In the genomic region with DNA sequence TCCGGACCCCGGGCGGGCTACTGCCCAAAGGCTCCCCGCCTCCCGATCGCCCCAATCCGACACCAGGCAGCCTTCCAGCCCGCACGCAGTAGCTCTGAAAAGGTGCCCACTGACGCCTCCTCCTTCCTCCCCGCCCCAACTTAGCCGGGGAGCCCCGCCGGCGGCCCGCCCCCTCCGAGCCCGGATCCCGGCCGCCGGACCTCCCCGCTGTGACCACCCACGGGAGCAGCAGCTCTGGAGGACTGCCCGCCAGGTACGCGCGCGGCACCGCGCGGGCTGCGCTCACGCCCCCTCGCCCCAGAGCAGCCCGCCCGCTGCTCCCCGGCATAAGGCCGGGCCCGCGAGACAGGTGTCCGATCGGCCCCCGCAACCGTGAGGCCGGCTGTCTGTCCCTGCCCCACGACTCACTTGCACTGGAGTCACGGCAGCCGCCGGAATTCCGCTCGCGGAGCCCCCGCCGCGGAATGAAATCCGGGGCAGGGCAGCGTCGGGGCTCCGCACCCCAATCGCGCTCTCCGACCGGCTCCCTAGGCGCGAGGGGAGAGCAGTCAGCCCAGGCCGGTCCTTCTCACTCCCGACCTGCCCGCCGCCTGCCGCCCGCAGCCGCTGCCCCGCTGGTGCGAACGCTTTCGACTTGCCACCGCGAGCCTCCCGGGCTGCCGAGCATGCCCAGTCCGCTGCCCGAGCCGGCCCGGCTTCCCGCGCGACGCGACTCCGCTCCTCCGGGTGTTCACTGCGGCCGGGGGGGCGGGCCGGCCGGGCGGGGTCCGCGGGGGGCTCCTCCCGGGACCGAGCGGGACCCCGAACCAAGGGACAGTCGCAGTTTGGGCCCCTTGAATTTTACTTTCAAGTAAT, we compare ENCODE assay signal across 8 cellular contexts. TPM values are rescaled to one million over a fixed set of nuclear protein-coding genes. Genes with fewer than 3 reads are reported as not detected.
DNase-seq lines count a peak whose midpoint lies in the region; ATAC-seq and FAIRE-seq lines count a peak whose summit lies in the region.

A gene (minus strand): TSS at position 658 of the 855 bp plus-strand sequence. CDS start 279,842 bp downstream, outside the sequence.

- H3K4me1 Mint-ChIP-seq in activated CD4-positive, alpha-beta T cell treated with anti-CD3 and anti-CD28 coated beads, Interleukin-2, amount 10 ng/mL, durations not matched to agents 24 days and 14 days = peaks cover 41% of the 10 kb centered on the region

- DNase-seq in 8988T (peak; percentile 87), GM18507 (ENCODE audit: extremely low spot score, insufficient read length, low read depth) (peak; percentile 74), NCI-H226 (peak; percentile 83), cortex of kidney (lab: John Stamatoyannopoulos, UW) (peak; percentile 50), left kidney (ENCODE audit: low read depth, low spot score) (peak; percentile 95)
- peak; percentile 95 for DNase-seq in activated CD4-positive, alpha-beta T cell treated with anti-CD3 and anti-CD28 coated beads, Interleukin-2, amount 10 ng/mL, durations not matched to agents 24 days and 14 days
- DNase-seq in stimulated activated CD4-positive, alpha-beta T cell treated with anti-CD3 and anti-CD28 coated beads, Interleukin-2, amount 100 ng/mL, for 24 hours = peak; percentile 81 to 82

- peak; percentile 60 for FAIRE-seq in GM18507 (lab: Jason Lieb, UNC)

- peaks cover 2% of the 10 kb centered on the region for H3K27me3 Mint-ChIP-seq in activated CD4-positive, alpha-beta T cell treated with anti-CD3 and anti-CD28 coated beads, Interleukin-2, amount 10 ng/mL, durations not matched to agents 24 days and 14 days

- H3K4me3 Mint-ChIP-seq in activated CD4-positive, alpha-beta T cell treated with anti-CD3 and anti-CD28 coated beads, Interleukin-2, amount 10 ng/mL, durations not matched to agents 24 days and 14 days = peak within 1 kb of the TSS; percentile 92

- peak within 1 kb of the TSS; percentile 97 for H3K27ac Mint-ChIP-seq in activated CD4-positive, alpha-beta T cell treated with anti-CD3 and anti-CD28 coated beads, Interleukin-2, amount 10 ng/mL, durations not matched to agents 24 days and 14 days

- H3K9me3 Mint-ChIP-seq in activated CD4-positive, alpha-beta T cell treated with anti-CD3 and anti-CD28 coated beads, Interleukin-2, amount 10 ng/mL, durations not matched to agents 24 days and 14 days = no peaks in the 10 kb centered on the region

- ATAC-seq in HG03025 (IDR thresholded peaks at IDR 0.05; ENCODE audit: low FRiP score, unreplicated experiment) = peak; percentile 23

- intact Hi-C loops in activated CD4-positive, alpha-beta T cell treated with anti-CD3 and anti-CD28 coated beads, Interleukin-2, amount 10 ng/mL, durations not matched to agents 24 days and 14 days (cut with micrococcal nuclease) = loop anchor here (1.0 to 10.0 kb wide), 8 partner anchors 49 to 1441 kb away; a partner anchor contains a TSS

- no peaks in the 10 kb centered on the region for H3K36me3 Mint-ChIP-seq in activated CD4-positive, alpha-beta T cell treated with anti-CD3 and anti-CD28 coated beads, Interleukin-2, amount 10 ng/mL, durations not matched to agents 24 days and 14 days (ENCODE audit: low read depth)

RNA-seq across cellular contexts. Expression of the gene that starts here (rescaled TPM):
- 14.2 and 14.3 TPM in 2 replicates for total RNA-seq in activated CD4-positive, alpha-beta T cell treated with anti-CD3 and anti-CD28 coated beads, Interleukin-2, amount 10 ng/mL, durations not matched to agents 24 days and 14 days

Comparison
In these comparisons a context has a peak if more than half of its experiments do, and no peak if none do; other contexts are left out.
1. Peak in every context shown above with its lines: DNase-seq and ATAC-seq.